8 cellular contexts compared by ENCODE assay signal in genomic region chr7:100472854-100473499, GRCh38. TPM values are rescaled to one million over a fixed set of nuclear protein-coding genes. Genes with fewer than 3 reads are reported as not detected.
DNase-seq lines count a peak whose midpoint lies in the region; ATAC-seq and TF ChIP-seq lines count a peak whose summit lies in the region.

No MANE protein-coding gene starts in this region.

- H3K9me3 Mint-ChIP-seq in chondrocyte (ENCODE audit: low read depth) (no peaks in the 10 kb centered on the region), naive B cell (no peaks in the 10 kb centered on the region)

- DNase-seq in AG10803 (ENCODE audit: low read depth), result peak; percentile 32
- no peak for DNase-seq in chondrocyte (ENCODE audit: low spot score)
- no peak for DNase-seq in naive B cell
- no peak for DNase-seq in activated CD4-positive, CD25-positive, alpha-beta regulatory T cell treated with anti-CD3 and anti-CD28 coated beads, Interleukin-2, amount 50 U/mL, for 72 hours

- H3K36me3 Mint-ChIP-seq in chondrocyte (ENCODE audit: low read depth), result peaks cover 4% of the 10 kb centered on the region
- peaks cover 0 to 8% of the 10 kb centered on the region in 2 donors for H3K36me3 Mint-ChIP-seq in naive B cell

- peak overlapping the region; percentile 47 for H3K27ac ChIP-seq in HUES48 (ENCODE audit: low read depth, low read length)

- no peaks in the 10 kb centered on the region for H3K27me3 ChIP-seq in HUES48 (ENCODE audit: control insufficient read depth, insufficient read depth, low read length)

- H3K27me3 Mint-ChIP-seq in chondrocyte (ENCODE audit: low read depth), result no peaks in the 10 kb centered on the region
- H3K27me3 Mint-ChIP-seq in naive B cell, result no peaks in the 10 kb centered on the region

- ATAC-seq in naive B cell (ENCODE audit: low read depth in 2 of 2), result peak in 1 of 2 donors; percentile 13
- no peak for ATAC-seq in HG03442 (IDR thresholded peaks at IDR 0.05; ENCODE audit: unreplicated experiment)
- no peak for ATAC-seq in HG03432 (IDR thresholded peaks at IDR 0.05; ENCODE audit: unreplicated experiment)
- ATAC-seq in GM18519 (IDR thresholded peaks at IDR 0.05; ENCODE audit: low FRiP score, unreplicated experiment), result no peak

- peaks cover 10% of the 10 kb centered on the region; the same call in 1 of the 2 replicates for H3K36me3 ChIP-seq in HUES48 (ENCODE audit: control insufficient read depth, insufficient read depth, low read length)

- H3K4me1 ChIP-seq in HUES48 (ENCODE audit: control insufficient read depth, insufficient read depth, low read length), result peaks cover 14% of the 10 kb centered on the region

- H3K4me3 Mint-ChIP-seq in chondrocyte (ENCODE audit: unreplicated experiment) (no peak overlapping the region), naive B cell (peak overlapping the region in 3 of 8 donors; percentile 25 to 35 (median 28))

- no peaks in the 10 kb centered on the region for H3K9me3 ChIP-seq in HUES48 (ENCODE audit: control insufficient read depth, insufficient read depth, low read length)

- H3K4me1 Mint-ChIP-seq in chondrocyte (ENCODE audit: low read depth), result peaks cover 27% of the 10 kb centered on the region
- peaks cover 45 to 58% (median 49%) of the 10 kb centered on the region in 3 donors for H3K4me1 Mint-ChIP-seq in naive B cell

- H3K9ac ChIP-seq in HUES48 (ENCODE audit: low read depth, low read length), result no peak overlapping the region

- H3K27ac Mint-ChIP-seq in chondrocyte (ENCODE audit: unreplicated experiment) (peak overlapping the region; percentile 32), naive B cell (peak overlapping the region; percentile 21 to 91 (median 86))

- H3K4me3 ChIP-seq in AG10803 (ENCODE audit: low read length), result no peak overlapping the region
- H3K4me3 ChIP-seq in HUES48 (ENCODE audit: low read depth, low read length), result no peak overlapping the region

- TF ChIP-seq CTCF in AG10803 (conservative IDR thresholded peaks at IDR 0.05; ENCODE audit: low read length) (no peak), chondrocyte (IDR thresholded peaks at IDR 0.05) (no peak)

RNA-seq across cellular contexts. Expression of gene TSC22D4, which starts 6.0 kb away (rescaled TPM):
- total RNA-seq in chondrocyte, result 24.0 to 34.1 TPM (median 33.0 TPM) in 3 replicates
- 10 to 100 TPM; 17.5 to 23.6 (median 20.7) TPM for polyA plus RNA-seq in naive B cell (ENCODE audit: low read depth in 6 of 6)

RNA-seq across cellular contexts. Expression of gene SPACDR, which starts 8.9 kb away (rescaled TPM):
- total RNA-seq in chondrocyte, result 0.42 to 0.87 TPM in 2 of 3 replicates, not detected in the other
- under 1 TPM in 1 of 6 donors, not detected in 5; 0.45 TPM for polyA plus RNA-seq in naive B cell (ENCODE audit: low read depth in 6 of 6)

RNA-seq across cellular contexts. Expression of gene NYAP1, which starts 10.8 kb away (rescaled TPM):
- total RNA-seq in chondrocyte, result 0.77 to 0.95 TPM (median 0.87 TPM) in 3 replicates
- not detected for polyA plus RNA-seq in naive B cell (ENCODE audit: low read depth in 6 of 6)

RNA-seq across cellular contexts. Expression of gene PPP1R35, which starts 36.7 kb away (rescaled TPM):
- total RNA-seq in chondrocyte, result 20.5 to 23.0 TPM (median 21.0 TPM) in 3 replicates
- polyA plus RNA-seq in naive B cell (ENCODE audit: low read depth in 6 of 6), result 10 to 100 TPM; 21.8 to 46.8 (median 27.5) TPM

RNA-seq across cellular contexts. Expression of gene MEPCE, which starts 43.3 kb away (rescaled TPM):
- total RNA-seq in chondrocyte, result 30.9 to 39.1 TPM (median 31.8 TPM) in 3 replicates
- polyA plus RNA-seq in naive B cell (ENCODE audit: low read depth in 6 of 6), result 10 to 100 TPM; 10.9 to 24.6 (median 19.5) TPM
